In genomic region chr10:17981201-17981600, GRCh38 we compare ENCODE assay signal across 22 cellular contexts. TPM values are rescaled to one million over a fixed set of nuclear protein-coding genes. Genes with fewer than 3 reads are reported as not detected.
"Had no signal": no experiment of that assay in that cellular context is flagged by ENCODE, and none has a peak within 500 bp of the region (broad histone marks: within the 10 kb centered on the region; RNA-seq: fewer than 3 reads in every experiment).

No MANE protein-coding gene starts in this region.

- H3K9me3 ChIP-seq: ascending aorta, pancreas, sigmoid colon, tibial artery had no signal

- H3K9me3 Mint-ChIP-seq: activated naive CD4-positive, alpha-beta T cell treated with anti-CD3 and anti-CD28 coated beads, Interleukin-2, amount 10 ng/mL, durations not matched to agents 7 days and 5 days; dendritic cell treated with granulocyte-macrophage colony-stimulating factor and Interleukin-4, amounts not matched to agents 40 ng/mL and 50 ng/mL, for 4 days had no signal

- H3K27me3 Mint-ChIP-seq: activated naive CD4-positive, alpha-beta T cell treated with anti-CD3 and anti-CD28 coated beads, Interleukin-2, amount 10 ng/mL, durations not matched to agents 7 days and 5 days had no signal

- H3K4me1 Mint-ChIP-seq: activated naive CD4-positive, alpha-beta T cell treated with anti-CD3 and anti-CD28 coated beads, Interleukin-2, amount 10 ng/mL, durations not matched to agents 7 days and 5 days had no signal

- H3K4me1 ChIP-seq: ascending aorta, pancreas, tibial artery had no signal

- FAIRE-seq: bronchial epithelial cell, endothelial cell of umbilical vein, pancreas had no signal

- H3K4me3 Mint-ChIP-seq: activated naive CD4-positive, alpha-beta T cell treated with anti-CD3 and anti-CD28 coated beads, Interleukin-2, amount 10 ng/mL, durations not matched to agents 7 days and 5 days; dendritic cell treated with granulocyte-macrophage colony-stimulating factor and Interleukin-4, amounts not matched to agents 40 ng/mL and 50 ng/mL, for 4 days; mesothelial cell of epicardium had no signal

- DNase-seq: activated CD4-positive, alpha-beta T cell treated with anti-CD3 and anti-CD28 coated beads for 1 hour; activated CD8-positive, alpha-beta memory T cell treated with anti-CD3 and anti-CD28 coated beads for 24 hours; activated CD8-positive, alpha-beta memory T cell treated with anti-CD3 and anti-CD28 coated beads, Interleukin-2, amount 50 U/mL, for 48 hours; activated effector memory CD4-positive, alpha-beta T cell treated with Interleukin-2 at 50 U/mL for 16 hours; activated naive CD4-positive, alpha-beta T cell treated with anti-CD3 and anti-CD28 coated beads, Interleukin-2, amount 10 ng/mL, durations not matched to agents 7 days and 5 days; activated T-cell treated with anti-CD3 and anti-CD28 coated beads, Interleukin-2, amount 50 U/mL, for 48 hours; cerebellar nuclear complex; effector CD8-positive, alpha-beta T cell; pancreas; sigmoid colon; stimulated activated CD8-positive, alpha-beta memory T cell treated with anti-CD3 and anti-CD28 coated beads, Interleukin-4, amount 100 ng/mL, for 48 hours; stimulated activated naive CD4-positive, alpha-beta T cell; T-helper 2 cell; tibial artery had no signal

- H3K27ac ChIP-seq: ascending aorta, pancreas, tibial artery, VCaP had no signal

- H3K27ac Mint-ChIP-seq: activated naive CD4-positive, alpha-beta T cell treated with anti-CD3 and anti-CD28 coated beads, Interleukin-2, amount 10 ng/mL, durations not matched to agents 7 days and 5 days; dendritic cell treated with granulocyte-macrophage colony-stimulating factor and Interleukin-4, amounts not matched to agents 40 ng/mL and 50 ng/mL, for 4 days; mesothelial cell of epicardium had no signal

- ATAC-seq: pancreas had no signal

- H3K4me3 ChIP-seq: ascending aorta, lung, pancreas, sigmoid colon, tibial artery had no signal

- H3K27me3 ChIP-seq: ascending aorta, pancreas, sigmoid colon, tibial artery had no signal

- H3K36me3 ChIP-seq: ascending aorta, pancreas, sigmoid colon, tibial artery had no signal

- H3K36me3 Mint-ChIP-seq: activated naive CD4-positive, alpha-beta T cell treated with anti-CD3 and anti-CD28 coated beads, Interleukin-2, amount 10 ng/mL, durations not matched to agents 7 days and 5 days; mesothelial cell of epicardium had no signal

RNA-seq across cellular contexts. Expression of gene SLC39A12, which starts 29.5 kb away (rescaled TPM):
- total RNA-seq: ascending aorta, bronchial epithelial cell, endothelial cell of umbilical vein, lung, mesothelial cell of epicardium, pancreas, urinary bladder had no signal
- polyA plus RNA-seq: endothelial cell of umbilical vein, sigmoid colon had no signal
